Comparison of ENCODE assay signal across 23 cellular contexts in the genomic region with DNA sequence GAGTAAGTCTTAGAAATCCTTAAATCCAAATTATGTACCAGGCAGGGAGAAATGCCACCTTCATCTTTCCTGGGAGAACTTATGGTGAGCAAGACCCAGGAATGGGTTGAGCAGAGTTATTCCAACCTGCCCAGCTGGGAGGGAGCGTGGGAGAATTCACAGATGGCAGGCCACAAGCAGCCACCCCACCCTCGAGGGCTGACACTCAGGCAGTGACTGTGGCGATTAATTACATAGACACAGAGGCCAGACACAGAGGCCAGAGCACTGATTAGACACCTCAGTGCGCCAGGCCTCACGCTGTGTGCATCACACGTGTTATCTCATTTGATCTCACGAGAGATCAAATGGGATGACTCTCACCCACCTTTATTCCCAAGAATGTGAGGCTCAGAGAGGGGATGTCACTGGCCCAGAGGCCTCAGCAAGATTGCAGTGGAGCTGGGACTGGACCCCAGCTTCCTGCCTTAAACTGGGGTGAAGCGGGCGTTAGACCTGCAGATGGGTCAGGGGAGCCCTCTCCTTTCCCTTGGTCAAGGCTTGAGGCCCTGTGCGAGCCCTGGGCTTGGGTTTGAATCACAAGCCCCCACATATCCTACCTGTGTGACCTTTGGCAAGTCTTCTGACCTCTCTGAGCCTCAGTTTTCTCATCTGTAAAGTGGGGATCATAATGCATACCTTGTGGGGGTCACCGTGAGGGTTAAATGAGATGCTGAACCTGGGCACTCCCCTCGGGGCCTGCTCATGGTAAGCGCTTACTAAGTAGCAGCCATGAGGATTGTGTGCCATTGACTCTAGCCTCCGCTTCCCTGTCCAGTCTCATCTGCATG. TPM values are rescaled to one million over a fixed set of nuclear protein-coding genes. Genes with fewer than 3 reads are reported as not detected.
"Had no signal": no experiment of that assay in that cellular context is flagged by ENCODE, and none has a peak within 500 bp of the region (broad histone marks: within the 10 kb centered on the region; RNA-seq: fewer than 3 reads in every experiment).

No MANE protein-coding gene starts in this region.

- H3K36me3 Mint-ChIP-seq: activated CD4-positive, alpha-beta memory T cell treated with anti-CD3 and anti-CD28 coated beads for 36 hours; activated naive CD4-positive, alpha-beta T cell treated with anti-CD3 and anti-CD28 coated beads, Interleukin-2, amount 50 U/mL, for 24 hours; brain had no signal

- FAIRE-seq: small intestine had no signal

- H3K4me1 ChIP-seq: parathyroid adenoma had no signal

- H3K9me3 Mint-ChIP-seq: activated CD4-positive, alpha-beta memory T cell treated with anti-CD3 and anti-CD28 coated beads for 36 hours; activated naive CD4-positive, alpha-beta T cell treated with anti-CD3 and anti-CD28 coated beads, Interleukin-2, amount 50 U/mL, for 24 hours; nephron had no signal

- DNase-seq: activated CD4-positive, alpha-beta memory T cell treated with anti-CD3 and anti-CD28 coated beads for 36 hours; activated effector memory CD4-positive, alpha-beta T cell treated with anti-CD3 and anti-CD28 coated beads, Interleukin-2, amount 50 U/mL, for 16 hours; activated T-cell treated with anti-CD3 and anti-CD28 coated beads, Interleukin-2, amount 50 U/mL, for 48 hours; central memory CD4-positive, alpha-beta T cell; cortex of kidney; effector CD4-positive, alpha-beta T cell; foreskin melanocyte; head of caudate nucleus; small intestine; stimulated activated CD4-positive, alpha-beta T cell treated with anti-CD3 and anti-CD28 coated beads, Interleukin-4, amount 100 ng/mL, for 4 hours; stimulated activated CD8-positive, alpha-beta memory T cell treated with anti-CD3 and anti-CD28 coated beads, Interleukin-4, amount 100 ng/mL, for 48 hours; stimulated activated naive CD4-positive, alpha-beta T cell treated with Interleukin-2 at 50 U/mL for 16 hours; T-helper 1 cell; T1000; trophoblast cell had no signal

- ATAC-seq: SK-N-SH treated with all-trans-retinoic acid at 6 μM for 48 hours had no signal

- H3K27ac Mint-ChIP-seq: activated CD4-positive, alpha-beta memory T cell treated with anti-CD3 and anti-CD28 coated beads for 36 hours; activated naive CD4-positive, alpha-beta T cell treated with anti-CD3 and anti-CD28 coated beads, Interleukin-2, amount 50 U/mL, for 24 hours; brain had no signal

- H3K4me3 Mint-ChIP-seq: activated CD4-positive, alpha-beta memory T cell treated with anti-CD3 and anti-CD28 coated beads for 36 hours; activated naive CD4-positive, alpha-beta T cell treated with anti-CD3 and anti-CD28 coated beads, Interleukin-2, amount 50 U/mL, for 24 hours; brain; nephron had no signal

- H3K9ac ChIP-seq: parathyroid adenoma had no signal

- H3K27ac ChIP-seq: parathyroid adenoma, VCaP had no signal

- H3K4me1 Mint-ChIP-seq: activated naive CD4-positive, alpha-beta T cell treated with anti-CD3 and anti-CD28 coated beads, Interleukin-2, amount 50 U/mL, for 24 hours; brain had no signal

RNA-seq across cellular contexts. Expression of gene PADI4, which starts 28.8 kb away (rescaled TPM):
- total RNA-seq: renal cortical epithelial cell had no signal

RNA-seq across cellular contexts. Expression of gene PADI3, which starts 30.3 kb away (rescaled TPM):
- total RNA-seq: activated CD4-positive, alpha-beta memory T cell treated with anti-CD3 and anti-CD28 coated beads for 36 hours; mesenteric fat pad had no signal
